In genomic region chr1:56266355-56266754, GRCh38 we compare ENCODE assay signal across 19 cellular contexts.
"Had no signal": no experiment of that assay in that cellular context is flagged by ENCODE, and none has a peak within 500 bp of the region (broad histone marks: within the 10 kb centered on the region; RNA-seq: fewer than 3 reads in every experiment).

No MANE protein-coding gene starts in this region.

- ATAC-seq: Panc1, PC-3 had no signal

- DNase-seq: Karpas-422, KG1, MG63, NCI-H1092 treated with DMSO at 0.1 percent for 48 hours, NCI-H1436, NCI-H187, NCI-H2029, NCI-H2081 treated with DMSO at 0.1 percent for 48 hours, NCI-H2171, NCI-H226, NCI-H446, NCI-H510A, NCI-H524 treated with DMSO at 0.1 percent for 48 hours, NCI-H69, NCI-H774, PC-3, SIG-M5, SW 1271 had no signal
